8 cellular contexts compared by ENCODE assay signal in genomic region chr11:123741159-123741951, GRCh38. TPM values are rescaled to one million over a fixed set of nuclear protein-coding genes. Genes with fewer than 3 reads are reported as not detected.
DNase-seq lines count a peak whose midpoint lies in the region; ATAC-seq and TF ChIP-seq lines count a peak whose summit lies in the region.

TSS of gene ZNF202 (minus strand) at chr11:123741660. CDS start at chr11:123730888, 10,772 bp downstream.

- H3K36me3 Mint-ChIP-seq in activated T-helper 2 cell treated with anti-CD3 and anti-CD28 coated beads, Interferon-gamma antibody, Interleukin-2, Interleukin-4, amounts not matched to agents 10 μg/mL and 5 μg/mL and 100 μg/mL, durations not matched to agents 14 hours and 24 hours and 36 hours (ENCODE audit: low read depth): peaks cover 30% of the 10 kb centered on the region
- peaks cover 12% of the 10 kb centered on the region for H3K36me3 Mint-ChIP-seq in natural killer cell treated with Interleukin-12 subunit alpha and Interleukin-12 subunit beta and Interleukin-15 and Interleukin-18, amount 100 ng/mL, for 72 hours

- peak within 1 kb of the TSS; percentile 87 for H3K27ac Mint-ChIP-seq in activated T-helper 2 cell treated with anti-CD3 and anti-CD28 coated beads, Interferon-gamma antibody, Interleukin-2, Interleukin-4, amounts not matched to agents 10 μg/mL and 5 μg/mL and 100 μg/mL, durations not matched to agents 14 hours and 24 hours and 36 hours
- peak within 1 kb of the TSS; percentile 63 to 92 for H3K27ac Mint-ChIP-seq in natural killer cell treated with Interleukin-12 subunit alpha and Interleukin-12 subunit beta and Interleukin-15 and Interleukin-18, amount 100 ng/mL, for 72 hours

- H3K4me3 Mint-ChIP-seq in activated T-helper 2 cell treated with anti-CD3 and anti-CD28 coated beads, Interferon-gamma antibody, Interleukin-2, Interleukin-4, amounts not matched to agents 10 μg/mL and 5 μg/mL and 100 μg/mL, durations not matched to agents 14 hours and 24 hours and 36 hours (ENCODE audit: low read depth): peak within 1 kb of the TSS; percentile 89
- peak within 1 kb of the TSS; percentile 89 for H3K4me3 Mint-ChIP-seq in natural killer cell treated with Interleukin-12 subunit alpha and Interleukin-12 subunit beta and Interleukin-15 and Interleukin-18, amount 100 ng/mL, for 72 hours

- peaks cover 3% of the 10 kb centered on the region for H3K9me3 Mint-ChIP-seq in activated T-helper 2 cell treated with anti-CD3 and anti-CD28 coated beads, Interferon-gamma antibody, Interleukin-2, Interleukin-4, amounts not matched to agents 10 μg/mL and 5 μg/mL and 100 μg/mL, durations not matched to agents 14 hours and 24 hours and 36 hours
- no peaks in the 10 kb centered on the region for H3K9me3 Mint-ChIP-seq in natural killer cell treated with Interleukin-12 subunit alpha and Interleukin-12 subunit beta and Interleukin-15 and Interleukin-18, amount 100 ng/mL, for 72 hours

- no peaks in the 10 kb centered on the region for H3K9me2 ChIP-seq in Loucy (replicated peaks; ENCODE audit: low read depth, low read length)

- ATAC-seq in RWPE2 (ENCODE audit: low read depth): peak; percentile 97
- ATAC-seq in natural killer cell treated with Interleukin-12 subunit alpha and Interleukin-12 subunit beta and Interleukin-15 and Interleukin-18, amount 100 ng/mL, for 72 hours: peak; percentile 98 to 99

- H3K27ac ChIP-seq in RWPE2 (ENCODE audit: poor library complexity, severe bottlenecking): peak within 1 kb of the TSS; percentile 34

- H3K9ac ChIP-seq in Loucy (ENCODE audit: low read depth, low read length, poor library complexity, severe bottlenecking): peak within 1 kb of the TSS; percentile 91

- H3F3A ChIP-seq in Loucy (ENCODE audit: low read depth): no peaks in the 10 kb centered on the region

- TF ChIP-seq CTCF in Loucy (conservative IDR thresholded peaks at IDR 0.05; ENCODE audit: low read length) (no peak), RWPE2 (IDR thresholded peaks at IDR 0.05; ENCODE audit: poor library complexity, severe bottlenecking) (no peak)

- H3K36me3 ChIP-seq in H7 (replicated peaks; ENCODE audit: control insufficient read depth, insufficient read depth, low read length) (peaks cover 20% of the 10 kb centered on the region), Loucy (ENCODE audit: insufficient read depth, low read length) (peaks cover 6% of the 10 kb centered on the region; the same call in 1 of the 2 replicates), RWPE2 (ENCODE audit: low read depth) (peaks cover 37% of the 10 kb centered on the region)

- no peaks in the 10 kb centered on the region for H3K9me3 ChIP-seq in Loucy (ENCODE audit: insufficient read depth, low read depth, low read length)
- H3K9me3 ChIP-seq in RWPE2 (ENCODE audit: severe bottlenecking): no peaks in the 10 kb centered on the region

- peak within 1 kb of the TSS; percentile 95 for H2AFZ ChIP-seq in Loucy (ENCODE audit: low read length)

- peaks cover 34% of the 10 kb centered on the region for H3K4me1 Mint-ChIP-seq in activated T-helper 2 cell treated with anti-CD3 and anti-CD28 coated beads, Interferon-gamma antibody, Interleukin-2, Interleukin-4, amounts not matched to agents 10 μg/mL and 5 μg/mL and 100 μg/mL, durations not matched to agents 14 hours and 24 hours and 36 hours (ENCODE audit: low read depth)
- H3K4me1 Mint-ChIP-seq in natural killer cell treated with Interleukin-12 subunit alpha and Interleukin-12 subunit beta and Interleukin-15 and Interleukin-18, amount 100 ng/mL, for 72 hours (ENCODE audit: low read depth in 2 of 2): peaks cover 24 to 27% of the 10 kb centered on the region in 2 donors

- no peaks in the 10 kb centered on the region for H3K27me3 ChIP-seq in H7 (ENCODE audit: control insufficient read depth, insufficient read depth, low read length)
- H3K27me3 ChIP-seq in Loucy (ENCODE audit: insufficient read depth, low read length, poor library complexity, severe bottlenecking): peaks cover 7% of the 10 kb centered on the region
- H3K27me3 ChIP-seq in RWPE2 (ENCODE audit: insufficient read depth, poor library complexity, severe bottlenecking): no peaks in the 10 kb centered on the region

- DNase-seq in G401 (ENCODE audit: low spot score) (peak; percentile 92), H7 (peak; percentile 91), RWPE2 (ENCODE audit: low spot score) (peak; percentile 85), fibroblast of peridontal ligament (ENCODE audit: extremely low read depth) (peak; percentile 86)
- peak; percentile 86 for DNase-seq in activated T-helper 2 cell treated with anti-CD3 and anti-CD28 coated beads, Interferon-gamma antibody, Interleukin-2, Interleukin-4, amounts not matched to agents 10 μg/mL and 5 μg/mL and 100 μg/mL, durations not matched to agents 14 hours and 24 hours and 36 hours (ENCODE audit: low spot score)
- peak; percentile 94 for DNase-seq in natural killer cell treated with Interleukin-12 subunit alpha and Interleukin-12 subunit beta and Interleukin-15 and Interleukin-18, amount 100 ng/mL, for 72 hours (ENCODE audit: low spot score)
- peak; percentile 91 for DNase-seq in stimulated activated naive CD4-positive, alpha-beta T cell treated with Interleukin-2 at 50 U/mL for 16 hours (lab: John Stamatoyannopoulos, UW)

- intact Hi-C loops in activated T-helper 2 cell treated with anti-CD3 and anti-CD28 coated beads, Interferon-gamma antibody, Interleukin-2, Interleukin-4, amounts not matched to agents 10 μg/mL and 5 μg/mL and 100 μg/mL, durations not matched to agents 14 hours and 24 hours and 36 hours (cut with micrococcal nuclease): loop anchor here (1.0 to 5.0 kb wide), 3 partner anchors 14 to 679 kb away; partner anchors contain the start of gene HSPA8

- peaks cover 10% of the 10 kb centered on the region for H3K27me3 Mint-ChIP-seq in activated T-helper 2 cell treated with anti-CD3 and anti-CD28 coated beads, Interferon-gamma antibody, Interleukin-2, Interleukin-4, amounts not matched to agents 10 μg/mL and 5 μg/mL and 100 μg/mL, durations not matched to agents 14 hours and 24 hours and 36 hours (ENCODE audit: low read depth)
- H3K27me3 Mint-ChIP-seq in natural killer cell treated with Interleukin-12 subunit alpha and Interleukin-12 subunit beta and Interleukin-15 and Interleukin-18, amount 100 ng/mL, for 72 hours: peaks cover 13 to 21% of the 10 kb centered on the region in 2 donors

- H3K4me1 ChIP-seq in Loucy (ENCODE audit: insufficient read depth, low read length, poor library complexity, severe bottlenecking) (peaks cover 32% of the 10 kb centered on the region), RWPE2 (ENCODE audit: insufficient read depth, poor library complexity, severe bottlenecking) (peaks cover 8% of the 10 kb centered on the region)

- H3K4me2 ChIP-seq in Loucy (ENCODE audit: low read depth, low read length, poor library complexity, severe bottlenecking): peak within 1 kb of the TSS; percentile 99

- in situ Hi-C loops in G401 (cut with HindIII; ENCODE audit: low sequenced_read_pairs): no loop called here

- H3K4me3 ChIP-seq in H7 (ENCODE audit: insufficient read depth, low read depth, low read length) (peak within 1 kb of the TSS; percentile 73), Loucy (ENCODE audit: low read length, poor library complexity, severe bottlenecking) (peak within 1 kb of the TSS; percentile 81), RWPE2 (ENCODE audit: severe bottlenecking) (peak within 1 kb of the TSS; percentile 95)

- H4K20me1 ChIP-seq in Loucy (ENCODE audit: insufficient read depth, low read length, poor library complexity, severe bottlenecking): peaks cover 10% of the 10 kb centered on the region

- H3K79me2 ChIP-seq in Loucy (ENCODE audit: insufficient read depth, low read length): peaks cover 50% of the 10 kb centered on the region

RNA-seq across cellular contexts. Expression of gene ZNF202, which starts in this region (rescaled TPM):
- total RNA-seq in G401 (2014; rRNA removed; shearing (Covaris generic)): 8.9 and 27.4 TPM in 2 replicates
- total RNA-seq in H7 (2014; rRNA removed; shearing (Covaris generic)): 23.0 and 26.5 TPM in 2 replicates
- total RNA-seq in activated T-helper 2 cell treated with anti-CD3 and anti-CD28 coated beads, Interferon-gamma antibody, Interleukin-2, Interleukin-4, amounts not matched to agents 10 μg/mL and 5 μg/mL and 100 μg/mL, durations not matched to agents 14 hours and 24 hours and 36 hours: 19.2 and 22.3 TPM in 2 replicates
- total RNA-seq in natural killer cell treated with Interleukin-12 subunit alpha and Interleukin-12 subunit beta and Interleukin-15 and Interleukin-18, amount 100 ng/mL, for 72 hours: 10 to 100 TPM; 12.7 to 23.5 TPM

Comparison
In these comparisons a context has a peak if more than half of its experiments do, and no peak if none do; other contexts are left out.
1. Peak in every context shown above with its lines: DNase-seq, ATAC-seq, H3K4me3 ChIP-seq and H3K27ac ChIP-seq.